Comparison of ENCODE assay signal across 30 cellular contexts in genomic region chr2:144921131-144921530, GRCh38.
"Had no signal": no experiment of that assay in that cellular context is flagged by ENCODE, and none has a peak within 500 bp of the region (broad histone marks: within the 10 kb centered on the region; RNA-seq: fewer than 3 reads in every experiment).

No MANE protein-coding gene starts in this region.

- H3K27ac ChIP-seq: adrenal gland, ascending aorta, cardiac muscle cell, VCaP had no signal

- H3K27me3 ChIP-seq: adrenal gland, ascending aorta, cardiac muscle cell had no signal

- H3K4me1 ChIP-seq: adrenal gland, ascending aorta had no signal

- H3K36me3 ChIP-seq: adrenal gland, ascending aorta, cardiac muscle cell had no signal

- H3K9me3 ChIP-seq: adrenal gland, ascending aorta had no signal

- DNase-seq: activated B cell treated with CpG ODN at 0.5 μM for 24 hours; activated CD4-positive, alpha-beta memory T cell treated with anti-CD3 and anti-CD28 coated beads for 36 hours; activated CD4-positive, alpha-beta T cell treated with anti-CD3 and anti-CD28 coated beads for 4 hours; activated CD4-positive, alpha-beta T cell treated with anti-CD3 and anti-CD28 coated beads, Interleukin-2, amount 10 ng/mL, durations not matched to agents 24 days and 14 days; activated CD4-positive, alpha-beta T cell treated with anti-CD3 and anti-CD28 coated beads, Interleukin-2, amount 50 U/mL, for 1 hour; activated CD4-positive, alpha-beta T cell treated with anti-CD3 and anti-CD28 coated beads, Interleukin-2, amount 50 U/mL, for 4 hours; activated CD4-positive, CD25-positive, alpha-beta regulatory T cell treated with anti-CD3 and anti-CD28 coated beads, Interleukin-2, amount 50 U/mL, for 72 hours; activated CD8-positive, alpha-beta memory T cell treated with anti-CD3 and anti-CD28 coated beads, Interleukin-2, amount 50 U/mL, for 4 hours; activated CD8-positive, alpha-beta T cell treated with anti-CD3 and anti-CD28 coated beads for 36 hours; activated effector memory CD4-positive, alpha-beta T cell treated with anti-CD3 and anti-CD28 coated beads, Interleukin-2, amount 50 U/mL, for 16 hours; activated gamma-delta T cell treated with Interleukin-2 at 50 U/mL for 16 hours; activated naive CD4-positive, alpha-beta T cell; activated naive CD4-positive, alpha-beta T cell treated with anti-CD3 and anti-CD28 coated beads for 36 hours; activated naive CD4-positive, alpha-beta T cell treated with anti-CD3 and anti-CD28 coated beads, Interleukin-2, amount 50 U/mL, for 16 hours; activated naive CD8-positive, alpha-beta T cell treated with anti-CD3 and anti-CD28 coated beads for 36 hours; activated T-cell treated with anti-CD3 and anti-CD28 coated beads for 4 hours; activated T-cell treated with anti-CD3 and anti-CD28 coated beads, Interleukin-2, amount 50 U/mL, for 1 hour; activated T-cell treated with anti-CD3 and anti-CD28 coated beads, Interleukin-2, amount 50 U/mL, for 4 hours; activated T-cell treated with anti-CD3 and anti-CD28 coated beads, Interleukin-2, amount 50 U/mL, for 72 hours; adrenal gland; amygdala; anterior cingulate cortex; caudate nucleus; SW 1271; T-helper 1 cell; T-helper 2 cell; T-helper 9 cell had no signal

- H3K4me3 ChIP-seq: adrenal gland, ascending aorta, cardiac muscle cell had no signal
